Comparison of ENCODE assay signal across 1 cellular context in the genomic region with DNA sequence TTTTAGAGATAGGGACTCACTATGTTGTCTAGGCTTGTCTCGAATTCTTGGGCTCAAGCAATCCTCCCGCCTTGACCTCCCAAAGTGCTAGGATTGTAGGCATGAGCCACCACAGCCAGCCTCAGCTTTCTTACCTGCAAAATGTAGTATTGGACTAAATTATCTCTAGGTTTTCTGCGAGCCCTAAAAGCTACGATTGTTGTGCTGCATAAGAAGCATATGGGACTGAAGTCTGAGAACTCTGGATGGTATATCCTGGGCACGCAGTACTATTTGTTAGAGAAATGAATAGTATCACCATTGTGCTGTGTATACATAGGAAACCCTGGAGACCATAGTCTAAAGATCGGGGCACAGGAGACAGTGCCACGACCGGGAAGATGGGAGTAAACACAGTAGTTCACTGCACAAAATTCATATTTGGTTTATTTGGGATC.
TF ChIP-seq lines count a peak whose summit lies in the region.

No MANE protein-coding gene starts in this region.

TF ChIP-seq in IMR-90, 13 proteins besides CTCF, POLR2A, EP300 and RAD21:
- no peak for TF ChIP-seq RFX5 (IDR thresholded peaks at IDR 0.05; ENCODE audit: low read depth, low read length)
